10 cellular contexts compared by ENCODE assay signal in the genomic region with DNA sequence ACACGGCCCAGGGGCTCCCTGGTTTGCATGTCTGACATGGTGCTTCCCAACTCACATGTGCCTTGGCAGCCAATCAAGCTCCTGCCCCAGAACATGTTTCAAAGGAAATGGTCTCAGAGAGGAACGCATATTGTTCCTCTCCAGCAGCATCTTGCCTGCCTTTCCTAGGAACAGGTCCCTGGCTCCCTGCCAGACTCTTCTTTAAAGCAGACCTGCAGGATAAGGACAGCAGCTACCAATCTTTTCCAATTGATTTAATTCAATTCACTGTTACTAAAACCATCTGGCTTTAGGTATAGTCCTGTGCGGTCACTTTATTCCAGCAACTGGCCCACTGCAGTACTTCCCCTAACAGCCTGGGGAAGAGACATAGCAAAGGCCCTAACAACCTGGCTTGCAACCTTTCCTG.
DNase-seq lines count a peak whose midpoint lies in the region; ATAC-seq and TF ChIP-seq lines count a peak whose summit lies in the region.
"Had no signal": no experiment of that assay in that cellular context is flagged by ENCODE, and none has a peak within 500 bp of the region (broad histone marks: within the 10 kb centered on the region; RNA-seq: fewer than 3 reads in every experiment).

No MANE protein-coding gene starts in this region.

- peak overlapping the region in 1 of 2 donors; percentile 45 for H3K27ac ChIP-seq in left lung
- H3K27ac ChIP-seq: suprapubic skin had no signal

- H3K9me3 Mint-ChIP-seq in brain = no peaks in the 10 kb centered on the region

- TF ChIP-seq CTCF in brain (conservative IDR thresholded peaks at IDR 0.05) (peak in 1 of 2 experiments; percentile 13), left lung (IDR thresholded peaks at IDR 0.05) (no peak)

- no peaks in the 10 kb centered on the region for H3K27me3 ChIP-seq in left lung
- H3K27me3 ChIP-seq: suprapubic skin had no signal

- DNase-seq in Ammon's horn (ENCODE audit: low spot score) (peak; percentile 33), NCI-H1105 (lab: John Stamatoyannopoulos, UW) (peak; percentile 89), left lung (no peak), germinal center (ENCODE audit: low spot score) (no peak), AG08396 (ENCODE audit: low spot score) (no peak)
- DNase-seq in stimulated activated CD4-positive, alpha-beta T cell treated with anti-CD3 and anti-CD28 coated beads, Interleukin-15, amount 100 ng/mL, for 24 hours = no peak
- DNase-seq: Caco-2 had no signal

- H3K27me3 Mint-ChIP-seq in brain = no peaks in the 10 kb centered on the region

- ATAC-seq in left lung (peak; percentile 36), GM19324 (IDR thresholded peaks at IDR 0.05; ENCODE audit: low FRiP score, unreplicated experiment) (no peak)

- peaks cover 26% of the 10 kb centered on the region for H3K4me1 Mint-ChIP-seq in brain

- peak overlapping the region in 4 of 5 experiments; percentile 5 to 92 (median 38) for H3K27ac Mint-ChIP-seq in brain

- H3K36me3 ChIP-seq in left lung = peaks cover 0 to 12% of the 10 kb centered on the region in 2 donors

- H3K4me3 Mint-ChIP-seq in brain = peak overlapping the region in 2 of 5 experiments; percentile 26 to 33

- intact Hi-C loops in left lung (cut with DNase I) = no loop called here

- no peak overlapping the region for H3K4me3 ChIP-seq in left lung
- H3K4me3 ChIP-seq: suprapubic skin had no signal

- peaks cover 0 to 17% of the 10 kb centered on the region in 2 donors for H3K4me1 ChIP-seq in left lung
- H3K4me1 ChIP-seq: Caco-2 had no signal

- H3K36me3 Mint-ChIP-seq in brain = peaks cover 9% of the 10 kb centered on the region

- H3K9me3 ChIP-seq in left lung = no peaks in the 10 kb centered on the region
- H3K9me3 ChIP-seq: Caco-2, suprapubic skin had no signal

Comparison
In these comparisons a context has a peak if more than half of its experiments do, and no peak if none do; other contexts are left out.
1. DNase-seq: peak in Ammon's horn (single experiment) and NCI-H1105 (single experiment); none in left lung (0 of 2), germinal center (single experiment), AG08396 (single experiment) and stimulated activated CD4-positive, alpha-beta T cell treated with anti-CD3 and anti-CD28 coated beads, Interleukin-15, amount 100 ng/mL, for 24 hours (single experiment).